ENCODE assay signal across 17 cellular contexts in the genomic region with DNA sequence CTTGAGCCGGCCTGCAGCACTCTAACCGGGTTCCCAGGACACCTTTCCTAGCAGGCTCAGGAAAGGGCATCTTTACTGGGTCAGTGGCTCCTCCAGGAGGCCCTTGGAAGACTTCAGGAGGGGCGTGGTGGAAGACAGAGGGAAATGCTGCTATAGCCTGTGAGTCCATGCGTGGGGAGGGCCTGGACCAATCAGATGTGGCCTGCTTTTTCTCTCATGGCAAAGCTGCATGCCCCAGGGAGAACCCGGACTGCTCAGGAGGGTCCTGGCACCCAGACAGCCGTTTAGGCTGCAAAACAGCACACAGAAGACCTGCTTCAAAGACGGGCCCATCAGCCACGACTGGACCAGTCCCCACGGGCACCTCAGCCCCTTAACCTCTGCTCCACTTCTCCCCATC.
DNase-seq lines count a peak whose midpoint lies in the region; ATAC-seq and TF ChIP-seq lines count a peak whose summit lies in the region.
"Had no signal": no experiment of that assay in that cellular context is flagged by ENCODE, and none has a peak within 500 bp of the region (broad histone marks: within the 10 kb centered on the region; RNA-seq: fewer than 3 reads in every experiment).

No MANE protein-coding gene starts in this region.

- in situ Hi-C loops in GM13976 (cut with MboI; ENCODE audit: low sequenced_read_pairs, unreplicated experiment) = no loop called here

- H4K5ac ChIP-seq in mesendoderm (ENCODE audit: low read length) = no peak overlapping the region

- H2BK15ac ChIP-seq in mesendoderm (replicated peaks; ENCODE audit: low read depth) = no peak overlapping the region

- no peak overlapping the region for H3K9ac ChIP-seq in mesendoderm (ENCODE audit: low read length)
- H3K9ac ChIP-seq: GM23248 had no signal

- no peaks in the 10 kb centered on the region for H3K27me3 ChIP-seq in mesendoderm (ENCODE audit: insufficient read depth, low read length, poor library complexity)
- H3K27me3 ChIP-seq in stomach = no peaks in the 10 kb centered on the region
- H3K27me3 ChIP-seq in gastroesophageal sphincter = no peaks in the 10 kb centered on the region

- no peak overlapping the region for H2BK120ac ChIP-seq in mesendoderm (ENCODE audit: low read depth, low read length)

- TF ChIP-seq POLR2A in stomach (IDR thresholded peaks at IDR 0.05) = no peak
- TF ChIP-seq POLR2A in gastroesophageal sphincter (IDR thresholded peaks at IDR 0.05) = no peak

- H3K23ac ChIP-seq in mesendoderm (ENCODE audit: low read length) = no peak overlapping the region

- ATAC-seq in SK-N-SH treated with all-trans-retinoic acid at 6 μM for 48 hours (no peak; the same call in 2 of the 3 replicates), natural killer cell (no peak), gastroesophageal sphincter (no peak)

- no peak overlapping the region for H2BK5ac ChIP-seq in mesendoderm (ENCODE audit: low read length)

- H3K4me1 ChIP-seq in mesendoderm (ENCODE audit: control insufficient read depth, low read depth, low read length) (no peaks in the 10 kb centered on the region), stomach (no peaks in the 10 kb centered on the region), gastroesophageal sphincter (no peaks in the 10 kb centered on the region)

- peaks cover 23 to 28% of the 10 kb centered on the region in 2 donors for H3K4me1 Mint-ChIP-seq in natural killer cell

- no peak overlapping the region for H3K27ac Mint-ChIP-seq in natural killer cell

- no peak overlapping the region for H2AK5ac ChIP-seq in mesendoderm (ENCODE audit: low read length)

- no peaks in the 10 kb centered on the region for H3K9me3 ChIP-seq in stomach
- no peaks in the 10 kb centered on the region for H3K9me3 ChIP-seq in gastroesophageal sphincter

- TF ChIP-seq EP300 in stomach (IDR thresholded peaks at IDR 0.05) (no peak), gastroesophageal sphincter (IDR thresholded peaks at IDR 0.05) (no peak)

- no CpG with 5 or more reads among the region's 9 CpGs for WGBS in mesendoderm (ENCODE audit: extremely low coverage, insufficient coverage, low lambda C conversion rate)
- 78 to 88% (median 87%) methylated on average over 8 to 9 of the region's 9 CpGs for WGBS in stomach, 5 donors
- WGBS in gastroesophageal sphincter (ENCODE audit: low coverage in 1 of 2), 2 donors = 83% methylated on average over 2 of the region's 9 CpGs; no CpG with 5 or more reads in 1 of the 2 donors

- H3K4me3 ChIP-seq in mesendoderm (ENCODE audit: low read length) (no peak overlapping the region), stomach (no peak overlapping the region), gastroesophageal sphincter (no peak overlapping the region)
- H3K4me3 ChIP-seq: GM23248 had no signal

- no peaks in the 10 kb centered on the region for H3K36me3 Mint-ChIP-seq in natural killer cell

- H3K36me3 ChIP-seq in mesendoderm (ENCODE audit: control insufficient read depth, insufficient read depth, low read length) (no peaks in the 10 kb centered on the region), stomach (no peaks in the 10 kb centered on the region), gastroesophageal sphincter (peaks cover 0 to under 1% of the 10 kb centered on the region in 2 donors)

- no peak overlapping the region for H3K18ac ChIP-seq in mesendoderm (ENCODE audit: low read length)

- H3K9me3 Mint-ChIP-seq in natural killer cell = no peaks in the 10 kb centered on the region
- H3K9me3 Mint-ChIP-seq: CD4-positive, alpha-beta T cell had no signal

- intact Hi-C loops in stomach (cut with DNase I; ENCODE audit: low total_unique reads) (no loop called here), natural killer cell (cut with micrococcal nuclease) (no loop called here)

- no peaks in the 10 kb centered on the region for H3K27me3 Mint-ChIP-seq in natural killer cell (ENCODE audit: low read depth in 2 of 2)
- H3K27me3 Mint-ChIP-seq: CD4-positive, alpha-beta T cell had no signal

- no peak overlapping the region for H3K4me3 Mint-ChIP-seq in natural killer cell
- H3K4me3 Mint-ChIP-seq: CD4-positive, alpha-beta T cell had no signal

- H3K27ac ChIP-seq in mesendoderm (ENCODE audit: low read depth, low read length) = no peak overlapping the region
- H3K27ac ChIP-seq in stomach = no peak overlapping the region
- H3K27ac ChIP-seq in gastroesophageal sphincter = no peak overlapping the region
- H3K27ac ChIP-seq: GM23248 had no signal

- no peaks in the 10 kb centered on the region for H3K79me1 ChIP-seq in mesendoderm (ENCODE audit: low read length)

- DNase-seq in ELF-1 (ENCODE audit: low read depth, low spot score) = peak; percentile 8
- peak; percentile 5 for DNase-seq in mesendoderm
- peak; percentile 9 for DNase-seq in stomach
- no peak for DNase-seq in GM13976 (ENCODE audit: low spot score)
- DNase-seq in natural killer cell = no peak
- DNase-seq: AML-193; CD4-positive, alpha-beta T cell; DMS79; GM23248; KBM-7; NCI-H1092; NCI-H1694 treated with DMSO at 0.1 percent for 48 hours; NCI-H446; NCI-H774; SIG-M5 had no signal

- no peaks in the 10 kb centered on the region for H3K79me2 ChIP-seq in mesendoderm (ENCODE audit: control insufficient read depth, insufficient read depth, low read length)

- no peak overlapping the region for H3K4me2 ChIP-seq in mesendoderm (ENCODE audit: low read length)

- TF ChIP-seq CTCF in stomach (IDR thresholded peaks at IDR 0.05) (no peak), GM13976 (IDR thresholded peaks at IDR 0.05; ENCODE audit: borderline replicate concordance, control extremely low read depth, extremely low read depth, insufficient read depth, missing control alignments) (no peak), natural killer cell (IDR thresholded peaks at IDR 0.05) (no peak), gastroesophageal sphincter (IDR thresholded peaks at IDR 0.05) (no peak)

- no peak overlapping the region for H3K4ac ChIP-seq in mesendoderm (ENCODE audit: low read depth, low read length)

- H3K56ac ChIP-seq in mesendoderm (ENCODE audit: low read length) = no peak overlapping the region

- no peak overlapping the region for H4K8ac ChIP-seq in mesendoderm (ENCODE audit: low read depth, low read length)

TF ChIP-seq in SK-N-SH treated with all-trans-retinoic acid at 6 μM for 48 hours, 23 proteins besides CTCF, POLR2A, EP300 and RAD21:
- TF ChIP-seq, protein P1, sequence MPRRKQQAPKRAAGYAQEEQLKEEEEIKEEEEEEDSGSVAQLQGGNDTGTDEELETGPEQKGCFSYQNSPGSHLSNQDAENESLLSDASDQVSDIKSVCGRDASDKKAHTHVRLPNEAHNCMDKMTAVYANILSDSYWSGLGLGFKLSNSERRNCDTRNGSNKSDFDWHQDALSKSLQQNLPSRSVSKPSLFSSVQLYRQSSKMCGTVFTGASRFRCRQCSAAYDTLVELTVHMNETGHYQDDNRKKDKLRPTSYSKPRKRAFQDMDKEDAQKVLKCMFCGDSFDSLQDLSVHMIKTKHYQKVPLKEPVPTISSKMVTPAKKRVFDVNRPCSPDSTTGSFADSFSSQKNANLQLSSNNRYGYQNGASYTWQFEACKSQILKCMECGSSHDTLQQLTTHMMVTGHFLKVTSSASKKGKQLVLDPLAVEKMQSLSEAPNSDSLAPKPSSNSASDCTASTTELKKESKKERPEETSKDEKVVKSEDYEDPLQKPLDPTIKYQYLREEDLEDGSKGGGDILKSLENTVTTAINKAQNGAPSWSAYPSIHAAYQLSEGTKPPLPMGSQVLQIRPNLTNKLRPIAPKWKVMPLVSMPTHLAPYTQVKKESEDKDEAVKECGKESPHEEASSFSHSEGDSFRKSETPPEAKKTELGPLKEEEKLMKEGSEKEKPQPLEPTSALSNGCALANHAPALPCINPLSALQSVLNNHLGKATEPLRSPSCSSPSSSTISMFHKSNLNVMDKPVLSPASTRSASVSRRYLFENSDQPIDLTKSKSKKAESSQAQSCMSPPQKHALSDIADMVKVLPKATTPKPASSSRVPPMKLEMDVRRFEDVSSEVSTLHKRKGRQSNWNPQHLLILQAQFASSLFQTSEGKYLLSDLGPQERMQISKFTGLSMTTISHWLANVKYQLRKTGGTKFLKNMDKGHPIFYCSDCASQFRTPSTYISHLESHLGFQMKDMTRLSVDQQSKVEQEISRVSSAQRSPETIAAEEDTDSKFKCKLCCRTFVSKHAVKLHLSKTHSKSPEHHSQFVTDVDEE (CRISPR knock-in tag; IDR thresholded peaks at IDR 0.05) = 0 out of 2 replicates have a peak, but pooled peaks have one; percentile 8
- no peak for TF ChIP-seq ZFP30 (CRISPR knock-in tag; IDR thresholded peaks at IDR 0.05)

Comparison
In these comparisons a context has a peak if more than half of its experiments do, and no peak if none do; other contexts are left out.
1. DNase-seq: peak in ELF-1 (single experiment), mesendoderm (single experiment) and stomach (single experiment); none in GM13976 (single experiment) and natural killer cell (single experiment).